In the genomic region with DNA sequence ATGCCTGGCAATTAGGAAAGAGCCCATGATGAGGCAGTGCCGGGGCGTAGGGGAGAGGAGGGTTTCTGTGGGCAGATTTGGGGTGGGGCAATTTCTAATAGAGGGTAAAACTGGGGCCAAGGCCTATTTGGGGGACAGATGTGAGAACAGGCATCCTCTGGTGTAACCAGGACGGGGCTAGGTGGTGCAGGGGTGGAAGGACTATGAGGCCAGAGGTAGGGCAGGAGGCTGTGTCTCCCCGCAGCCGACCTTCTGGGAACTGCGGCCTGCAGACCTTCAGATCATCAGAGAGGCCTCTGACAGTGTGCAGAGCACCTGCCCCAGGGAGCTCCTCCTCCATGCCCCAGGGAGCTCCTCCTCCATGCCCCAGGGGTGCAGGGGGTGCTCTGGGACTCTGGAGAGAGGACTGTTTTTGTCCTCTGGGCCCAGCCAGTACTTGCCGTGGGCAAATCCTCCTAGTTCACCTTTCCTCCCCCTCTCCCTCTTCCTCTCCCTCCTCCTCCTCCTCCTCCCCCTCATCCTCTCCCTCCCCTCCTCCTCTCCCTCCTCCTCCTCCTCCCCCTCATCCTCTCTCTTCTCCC, we compare ENCODE assay signal across 17 cellular contexts.
DNase-seq lines count a peak whose midpoint lies in the region; ATAC-seq and TF ChIP-seq lines count a peak whose summit lies in the region.
"Had no signal": no experiment of that assay in that cellular context is flagged by ENCODE, and none has a peak within 500 bp of the region (broad histone marks: within the 10 kb centered on the region; RNA-seq: fewer than 3 reads in every experiment).

No MANE protein-coding gene starts in this region.

- TF ChIP-seq CTCF in HCT116 (IDR thresholded peaks at IDR 0.05 in 2 of 3, conservative IDR thresholded peaks at IDR 0.05 in 1 of 3; ENCODE audit: borderline replicate concordance in 1 of 3, insufficient read depth in 1 of 3, low read depth in 2 of 3, low read length in 2 of 3) = no peak
- no peak for TF ChIP-seq CTCF in activated CD8-positive, alpha-beta T cell treated with anti-CD3 and anti-CD28 coated beads for 36 hours (IDR thresholded peaks at IDR 0.05)
- no peak for TF ChIP-seq CTCF in prostate gland (IDR thresholded peaks at IDR 0.05)

- H3K9ac ChIP-seq in HCT116 (ENCODE audit: low read length) = no peak overlapping the region
- no peak overlapping the region for H3K9ac ChIP-seq in rectal smooth muscle tissue (ENCODE audit: low read length)
- H3K9ac ChIP-seq: BLaER1 treated with 17β-estradiol and CSF1 and Interleukin-3, amounts not matched to agents 10 nM and 100 nM had no signal

- 84% methylated on average over 7 of the region's 7 CpGs for WGBS in prostate gland

- BruUV-seq in HCT116 (replicated peaks; lab: Mats Ljungman, UMichigan) = no TSS peak

- H3K27ac Mint-ChIP-seq in activated CD4-positive, alpha-beta T cell treated with anti-CD3 and anti-CD28 coated beads for 36 hours = no peak overlapping the region
- H3K27ac Mint-ChIP-seq in activated CD4-positive, alpha-beta T cell treated with anti-CD3 and anti-CD28 coated beads, Interleukin-2, amount 10 ng/mL, durations not matched to agents 24 days and 14 days = no peak overlapping the region
- H3K27ac Mint-ChIP-seq in activated CD8-positive, alpha-beta T cell treated with anti-CD3 and anti-CD28 coated beads for 36 hours = no peak overlapping the region
- H3K27ac Mint-ChIP-seq: HFFc6 had no signal

- no peaks in the 10 kb centered on the region for H4K20me1 ChIP-seq in HCT116 (ENCODE audit: insufficient read depth)

- H3K36me3 Mint-ChIP-seq in activated CD4-positive, alpha-beta T cell treated with anti-CD3 and anti-CD28 coated beads for 36 hours (ENCODE audit: low read depth) = no peaks in the 10 kb centered on the region
- no peaks in the 10 kb centered on the region for H3K36me3 Mint-ChIP-seq in activated CD4-positive, alpha-beta T cell treated with anti-CD3 and anti-CD28 coated beads, Interleukin-2, amount 10 ng/mL, durations not matched to agents 24 days and 14 days (ENCODE audit: low read depth)
- H3K36me3 Mint-ChIP-seq in activated CD8-positive, alpha-beta T cell treated with anti-CD3 and anti-CD28 coated beads for 36 hours (ENCODE audit: low read depth) = no peaks in the 10 kb centered on the region
- H3K36me3 Mint-ChIP-seq: CD8-positive, alpha-beta memory T cell had no signal

- no peak overlapping the region for H3K27ac ChIP-seq in HCT116 (ENCODE audit: low read depth, low read length)
- H3K27ac ChIP-seq in rectal smooth muscle tissue (ENCODE audit: low read depth, low read length) = peak overlapping the region; percentile 9
- no peak overlapping the region for H3K27ac ChIP-seq in prostate gland
- H3K27ac ChIP-seq: BLaER1 treated with 17β-estradiol and CSF1 and Interleukin-3, amounts not matched to agents 10 nM and 100 nM had no signal

- H3K9me3 Mint-ChIP-seq in activated CD4-positive, alpha-beta T cell treated with anti-CD3 and anti-CD28 coated beads for 36 hours (ENCODE audit: low read depth) = no peaks in the 10 kb centered on the region
- H3K9me3 Mint-ChIP-seq in activated CD4-positive, alpha-beta T cell treated with anti-CD3 and anti-CD28 coated beads, Interleukin-2, amount 10 ng/mL, durations not matched to agents 24 days and 14 days = no peaks in the 10 kb centered on the region
- H3K9me3 Mint-ChIP-seq in activated CD8-positive, alpha-beta T cell treated with anti-CD3 and anti-CD28 coated beads for 36 hours = no peaks in the 10 kb centered on the region
- H3K9me3 Mint-ChIP-seq: CD8-positive, alpha-beta memory T cell; HFFc6 had no signal

- no peaks in the 10 kb centered on the region for H3K9me2 ChIP-seq in HCT116 (ENCODE audit: insufficient read depth)

- H3K9me3 ChIP-seq in HCT116 (ENCODE audit: control insufficient read depth in 1 of 2, insufficient read depth in 1 of 2, low read depth in 1 of 2, low read length in 2 of 2) = no peaks in the 10 kb centered on the region
- H3K9me3 ChIP-seq in prostate gland = no peaks in the 10 kb centered on the region
- H3K9me3 ChIP-seq: BLaER1 treated with 17β-estradiol and CSF1 and Interleukin-3, amounts not matched to agents 10 nM and 100 nM had no signal

- H3K4me3 Mint-ChIP-seq in activated CD4-positive, alpha-beta T cell treated with anti-CD3 and anti-CD28 coated beads for 36 hours = no peak overlapping the region
- no peak overlapping the region for H3K4me3 Mint-ChIP-seq in activated CD4-positive, alpha-beta T cell treated with anti-CD3 and anti-CD28 coated beads, Interleukin-2, amount 10 ng/mL, durations not matched to agents 24 days and 14 days
- no peak overlapping the region for H3K4me3 Mint-ChIP-seq in activated CD8-positive, alpha-beta T cell treated with anti-CD3 and anti-CD28 coated beads for 36 hours
- H3K4me3 Mint-ChIP-seq: CD8-positive, alpha-beta memory T cell; HFFc6 had no signal

- POLR2A ChIA-PET in activated CD4-positive, alpha-beta T cell treated with anti-CD3 and anti-CD28 coated beads for 36 hours (lab: Charles Lee) = no interaction called here
- POLR2A ChIA-PET in HCT116 (lab: Charles Lee) = no interaction called here
- POLR2A ChIA-PET in activated CD8-positive, alpha-beta T cell treated with anti-CD3 and anti-CD28 coated beads for 36 hours (lab: Charles Lee) = no interaction called here

- intact Hi-C loops in activated CD4-positive, alpha-beta T cell treated with anti-CD3 and anti-CD28 coated beads for 36 hours (cut with DNase I, micrococcal nuclease) = no loop called here
- intact Hi-C loops in activated CD4-positive, alpha-beta T cell treated with anti-CD3 and anti-CD28 coated beads, Interleukin-2, amount 10 ng/mL, durations not matched to agents 24 days and 14 days (cut with micrococcal nuclease) = no loop called here
- intact Hi-C loops in HCT116 (cut with micrococcal nuclease) = loop anchor here (10.0 kb wide), 1 partner anchor 209 kb away; no protein-coding TSS in a partner anchor
- intact Hi-C loops in activated CD8-positive, alpha-beta T cell treated with anti-CD3 and anti-CD28 coated beads for 36 hours (cut with micrococcal nuclease) = no loop called here
- intact Hi-C loops in prostate gland (cut with DNase I) = loop anchor here (10.0 kb wide), 1 partner anchor 189 kb away; no protein-coding TSS in a partner anchor

- no peaks in the 10 kb centered on the region for H3K4me1 ChIP-seq in HCT116 (ENCODE audit: control insufficient read depth in 1 of 2, insufficient read depth in 2 of 2, low read length in 2 of 2)
- H3K4me1 ChIP-seq in rectal smooth muscle tissue (ENCODE audit: control insufficient read depth, insufficient read depth, low read length) = peaks cover 7% of the 10 kb centered on the region
- H3K4me1 ChIP-seq in prostate gland (replicated peaks) = no peaks in the 10 kb centered on the region

- peak; percentile 51 for ATAC-seq in activated CD4-positive, alpha-beta T cell treated with anti-CD3 and anti-CD28 coated beads for 36 hours
- ATAC-seq in HCT116 (0 out of 2 replicates have a peak, but pooled peaks have one; percentile 30), GM19463 (IDR thresholded peaks at IDR 0.05; ENCODE audit: unreplicated experiment) (no peak)
- ATAC-seq in activated CD8-positive, alpha-beta T cell treated with anti-CD3 and anti-CD28 coated beads for 36 hours = peak; percentile 67

- H3K4me1 Mint-ChIP-seq in activated CD4-positive, alpha-beta T cell treated with anti-CD3 and anti-CD28 coated beads for 36 hours = no peaks in the 10 kb centered on the region
- no peaks in the 10 kb centered on the region for H3K4me1 Mint-ChIP-seq in activated CD4-positive, alpha-beta T cell treated with anti-CD3 and anti-CD28 coated beads, Interleukin-2, amount 10 ng/mL, durations not matched to agents 24 days and 14 days
- H3K4me1 Mint-ChIP-seq in activated CD8-positive, alpha-beta T cell treated with anti-CD3 and anti-CD28 coated beads for 36 hours (ENCODE audit: low read depth) = no peaks in the 10 kb centered on the region
- H3K4me1 Mint-ChIP-seq: CD8-positive, alpha-beta memory T cell had no signal

- H3K4me2 ChIP-seq in HCT116 (ENCODE audit: low read length) = no peak overlapping the region
- H3K4me2 ChIP-seq: BLaER1 treated with 17β-estradiol and CSF1 and Interleukin-3, amounts not matched to agents 10 nM and 100 nM had no signal

- TF ChIP-seq POLR2A in HCT116 (IDR thresholded peaks at IDR 0.05; ENCODE audit: borderline replicate concordance, extremely low read depth, insufficient read depth, insufficient read length) (no peak), prostate gland (IDR thresholded peaks at IDR 0.05) (no peak)

- RAD21 ChIA-PET in HCT116 (lab: Charles Lee; ENCODE audit: low non-redundant PET in 1 of 2, low total read pairs in 2 of 2, uncharacterized antibody in 2 of 2, unreplicated experiment in 2 of 2) = no interaction called here

- H3K36me3 ChIP-seq in HCT116 (ENCODE audit: control insufficient read depth in 1 of 2, insufficient read depth in 2 of 2, low read length in 2 of 2) (no peaks in the 10 kb centered on the region), rectal smooth muscle tissue (ENCODE audit: control insufficient read depth, insufficient read depth, low read length) (no peaks in the 10 kb centered on the region), prostate gland (no peaks in the 10 kb centered on the region)
- H3K36me3 ChIP-seq: BLaER1 treated with 17β-estradiol and CSF1 and Interleukin-3, amounts not matched to agents 10 nM and 100 nM had no signal

- H3K27me3 ChIP-seq in HCT116 (ENCODE audit: insufficient read depth, low read length) (no peaks in the 10 kb centered on the region; the same call in 1 of the 2 replicates), rectal smooth muscle tissue (ENCODE audit: control insufficient read depth, insufficient read depth, low read length) (no peaks in the 10 kb centered on the region), prostate gland (replicated peaks; ENCODE audit: insufficient read depth) (no peaks in the 10 kb centered on the region)

- no peak overlapping the region for H2AFZ ChIP-seq in HCT116 (ENCODE audit: low read depth, low read length, poor library complexity, severe bottlenecking)

- no peaks in the 10 kb centered on the region for H3K27me3 Mint-ChIP-seq in activated CD4-positive, alpha-beta T cell treated with anti-CD3 and anti-CD28 coated beads for 36 hours
- H3K27me3 Mint-ChIP-seq in activated CD4-positive, alpha-beta T cell treated with anti-CD3 and anti-CD28 coated beads, Interleukin-2, amount 10 ng/mL, durations not matched to agents 24 days and 14 days = no peaks in the 10 kb centered on the region
- H3K27me3 Mint-ChIP-seq in activated CD8-positive, alpha-beta T cell treated with anti-CD3 and anti-CD28 coated beads for 36 hours = peaks cover 3% of the 10 kb centered on the region

- CTCF ChIA-PET in activated CD4-positive, alpha-beta T cell treated with anti-CD3 and anti-CD28 coated beads for 36 hours (lab: Charles Lee) = no interaction called here
- CTCF ChIA-PET in HCT116 (lab: Charles Lee) = interaction anchor here (1.4 to 2.9 kb wide), 2 partner anchors 99 to 102 kb away, joined by 5 to 28 read pairs; partner anchors contain the start of gene SORCS2
- CTCF ChIA-PET in activated CD8-positive, alpha-beta T cell treated with anti-CD3 and anti-CD28 coated beads for 36 hours (lab: Charles Lee) = no interaction called here

- peak; percentile 18 for DNase-seq in activated CD4-positive, alpha-beta T cell treated with anti-CD3 and anti-CD28 coated beads for 36 hours
- DNase-seq in activated CD4-positive, alpha-beta T cell treated with anti-CD3 and anti-CD28 coated beads, Interleukin-2, amount 10 ng/mL, durations not matched to agents 24 days and 14 days = no peak
- DNase-seq in HCT116 (ENCODE audit: low read depth, low spot score) = no peak
- DNase-seq in activated CD8-positive, alpha-beta T cell treated with anti-CD3 and anti-CD28 coated beads for 36 hours = no peak
- DNase-seq in prostate gland (ENCODE audit: low spot score) = no peak
- DNase-seq in NCI-H1417 treated with DMSO at 0.1 percent for 48 hours (lab: John Stamatoyannopoulos, UW) = no peak
- DNase-seq: CD8-positive, alpha-beta memory T cell; HFFc6; Kasumi-1; MM.1S; NCI-H1105 treated with DMSO at 0.1 percent for 48 hours; NCI-H1930; NCI-H510A; NCI-H774 had no signal

- no peaks in the 10 kb centered on the region for H3K79me2 ChIP-seq in HCT116 (ENCODE audit: insufficient read depth, low read length)

- H3K4me3 ChIP-seq in HCT116 (replicated peaks in 1 of 2; ENCODE audit: low read depth in 1 of 2, low read length in 2 of 2) (no peak overlapping the region), rectal smooth muscle tissue (ENCODE audit: low read length) (no peak overlapping the region), prostate gland (no peak overlapping the region)
- H3K4me3 ChIP-seq: BLaER1 treated with 17β-estradiol and CSF1 and Interleukin-3, amounts not matched to agents 10 nM and 100 nM had no signal

- no peak for TF ChIP-seq RAD21 in HCT116 (IDR thresholded peaks at IDR 0.05; ENCODE audit: low read depth)

Comparison
In these comparisons a context has a peak if more than half of its experiments do, and no peak if none do; other contexts are left out.
1. intact Hi-C loops: an anchor here in HCT116 (10.0 kb wide) and prostate gland (10.0 kb wide); none called in activated CD4-positive, alpha-beta T cell treated with anti-CD3 and anti-CD28 coated beads for 36 hours, activated CD4-positive, alpha-beta T cell treated with anti-CD3 and anti-CD28 coated beads, Interleukin-2, amount 10 ng/mL, durations not matched to agents 24 days and 14 days and activated CD8-positive, alpha-beta T cell treated with anti-CD3 and anti-CD28 coated beads for 36 hours.